16 cellular contexts compared by ENCODE assay signal in genomic region chr20:56724246-56724757, GRCh38.
"Had no signal": no experiment of that assay in that cellular context is flagged by ENCODE, and none has a peak within 500 bp of the region (broad histone marks: within the 10 kb centered on the region; RNA-seq: fewer than 3 reads in every experiment).

No MANE protein-coding gene starts in this region.

- H3K79me2 ChIP-seq: parathyroid adenoma had no signal

- H3K4me3 ChIP-seq: thoracic aorta, upper lobe of right lung had no signal

- H3K36me3 Mint-ChIP-seq: activated naive CD8-positive, alpha-beta T cell treated with anti-CD3 and anti-CD28 coated beads, Interleukin-2, amount 10 ng/mL, durations not matched to agents 7 days and 5 days; stimulated activated effector memory CD8-positive, alpha-beta T cell treated with anti-CD3 and anti-CD28 coated beads, Interleukin-12 subunit alpha, Interleukin-12 subunit beta, amount 100 ng/mL, for 72 hours had no signal

- H2AFZ ChIP-seq: parathyroid adenoma had no signal

- H3K4me3 Mint-ChIP-seq: activated naive CD8-positive, alpha-beta T cell treated with anti-CD3 and anti-CD28 coated beads, Interleukin-2, amount 10 ng/mL, durations not matched to agents 7 days and 5 days; nephron; stimulated activated effector memory CD8-positive, alpha-beta T cell treated with anti-CD3 and anti-CD28 coated beads, Interleukin-12 subunit alpha, Interleukin-12 subunit beta, amount 100 ng/mL, for 72 hours had no signal

- H3K27me3 ChIP-seq: brain microvascular endothelial cell had no signal

- H3K27ac ChIP-seq: brain microvascular endothelial cell, parathyroid adenoma, thoracic aorta, upper lobe of right lung had no signal

- H3K36me3 ChIP-seq: brain microvascular endothelial cell, thoracic aorta, upper lobe of right lung had no signal

- H3K4me1 ChIP-seq: parathyroid adenoma, upper lobe of right lung had no signal

- H3K4me1 Mint-ChIP-seq: activated naive CD8-positive, alpha-beta T cell treated with anti-CD3 and anti-CD28 coated beads, Interleukin-2, amount 10 ng/mL, durations not matched to agents 7 days and 5 days; stimulated activated effector memory CD8-positive, alpha-beta T cell treated with anti-CD3 and anti-CD28 coated beads, Interleukin-12 subunit alpha, Interleukin-12 subunit beta, amount 100 ng/mL, for 72 hours had no signal

- ATAC-seq: stimulated activated effector memory CD8-positive, alpha-beta T cell treated with anti-CD3 and anti-CD28 coated beads, Interleukin-12 subunit alpha, Interleukin-12 subunit beta, amount 100 ng/mL, for 72 hours; upper lobe of right lung had no signal

- H3K27ac Mint-ChIP-seq: activated naive CD8-positive, alpha-beta T cell treated with anti-CD3 and anti-CD28 coated beads, Interleukin-2, amount 10 ng/mL, durations not matched to agents 7 days and 5 days; stimulated activated effector memory CD8-positive, alpha-beta T cell treated with anti-CD3 and anti-CD28 coated beads, Interleukin-12 subunit alpha, Interleukin-12 subunit beta, amount 100 ng/mL, for 72 hours had no signal

- DNase-seq: activated CD4-positive, alpha-beta T cell treated with anti-CD3 and anti-CD28 coated beads for 1 hour; activated CD4-positive, alpha-beta T cell treated with anti-CD3 and anti-CD28 coated beads, Interleukin-2, amount 50 U/mL, for 4 hours; activated naive CD4-positive, alpha-beta T cell; activated naive CD8-positive, alpha-beta T cell treated with anti-CD3 and anti-CD28 coated beads, Interleukin-2, amount 10 ng/mL, durations not matched to agents 7 days and 5 days; activated T-cell treated with anti-CD3 and anti-CD28 coated beads for 4 hours; brain microvascular endothelial cell; head of caudate nucleus; kidney glomerular epithelial cell; mesendoderm; stimulated activated CD4-positive, alpha-beta T cell treated with anti-CD3 and anti-CD28 coated beads, Interleukin-12 subunit alpha, Interleukin-12 subunit beta, amount 100 ng/mL, for 4 hours; T1000; upper lobe of right lung had no signal

- H3K9me3 Mint-ChIP-seq: nephron; stimulated activated effector memory CD8-positive, alpha-beta T cell treated with anti-CD3 and anti-CD28 coated beads, Interleukin-12 subunit alpha, Interleukin-12 subunit beta, amount 100 ng/mL, for 72 hours had no signal
